ENCODE assay signal across 12 cellular contexts in genomic region chr3:12964713-12965612, GRCh38.
DNase-seq lines count a peak whose midpoint lies in the region; ATAC-seq and TF ChIP-seq lines count a peak whose summit lies in the region.
"Had no signal": no experiment of that assay in that cellular context is flagged by ENCODE, and none has a peak within 500 bp of the region (broad histone marks: within the 10 kb centered on the region; RNA-seq: fewer than 3 reads in every experiment).

No MANE protein-coding gene starts in this region.

- H3F3A ChIP-seq in Loucy (ENCODE audit: low read depth), result no peaks in the 10 kb centered on the region

- H3K4me1 Mint-ChIP-seq in nephron progenitor cell, result peaks cover 86% of the 10 kb centered on the region

- peak overlapping the region; percentile 94 for H3K4me3 Mint-ChIP-seq in nephron progenitor cell

- H3K9ac ChIP-seq in BLaER1 treated with 17β-estradiol and CSF1 and Interleukin-3, amounts not matched to agents 10 nM and 100 nM, result peak overlapping the region in 6 of 11 experiments; percentile 19 to 44 (median 24); a peak in 5 of 22 replicates
- H3K9ac ChIP-seq in Loucy (ENCODE audit: low read depth, low read length, poor library complexity, severe bottlenecking), result no peak overlapping the region

- H3K36me3 Mint-ChIP-seq in nephron progenitor cell (ENCODE audit: low read depth), result no peaks in the 10 kb centered on the region

- no peaks in the 10 kb centered on the region for H3K9me3 ChIP-seq in BLaER1 treated with 17β-estradiol and CSF1 and Interleukin-3, amounts not matched to agents 10 nM and 100 nM (replicated peaks in 1 of 11)
- H3K9me3 ChIP-seq in Loucy (ENCODE audit: insufficient read depth, low read depth, low read length), result no peaks in the 10 kb centered on the region

- H3K4me3 ChIP-seq in BLaER1 treated with 17β-estradiol and CSF1 and Interleukin-3, amounts not matched to agents 10 nM and 100 nM, result no peak overlapping the region; a peak in 1 of 20 replicates
- H3K4me3 ChIP-seq in Loucy (ENCODE audit: low read length, poor library complexity, severe bottlenecking) (no peak overlapping the region), dorsolateral prefrontal cortex (peak overlapping the region in 2 of 59 donors; percentile 24 to 78)
- H3K4me3 ChIP-seq: SK-N-MC had no signal

- peaks cover 86 to 97% (median 95%) of the 10 kb centered on the region in 10 experiments for H3K4me1 ChIP-seq in BLaER1 treated with 17β-estradiol and CSF1 and Interleukin-3, amounts not matched to agents 10 nM and 100 nM
- peaks cover 86% of the 10 kb centered on the region for H3K4me1 ChIP-seq in Loucy (ENCODE audit: insufficient read depth, low read length, poor library complexity, severe bottlenecking)

- no peaks in the 10 kb centered on the region for H3K9me3 Mint-ChIP-seq in nephron progenitor cell
- H3K9me3 Mint-ChIP-seq: endodermal cell had no signal

- H3K4me2 ChIP-seq in BLaER1 treated with 17β-estradiol and CSF1 and Interleukin-3, amounts not matched to agents 10 nM and 100 nM, result peak overlapping the region; percentile 96 to 100 (median 99)
- H3K4me2 ChIP-seq in Loucy (ENCODE audit: low read depth, low read length, poor library complexity, severe bottlenecking), result peak overlapping the region; percentile 67

- no peaks in the 10 kb centered on the region; a peak in 1 of 22 replicates for H3K27me3 ChIP-seq in BLaER1 treated with 17β-estradiol and CSF1 and Interleukin-3, amounts not matched to agents 10 nM and 100 nM
- H3K27me3 ChIP-seq in Loucy (ENCODE audit: insufficient read depth, low read length, poor library complexity, severe bottlenecking) (no peaks in the 10 kb centered on the region), dorsolateral prefrontal cortex (no peaks in the 10 kb centered on the region)

- H3K9me2 ChIP-seq in Loucy (replicated peaks; ENCODE audit: low read depth, low read length), result no peaks in the 10 kb centered on the region

- intact Hi-C loops in dorsolateral prefrontal cortex (cut with DNase I), result loop anchor here in 1 of 2 donors (10.0 kb wide), 1 partner anchor 300 kb away; the partner anchor contains the start of gene RAF1

- H2AFZ ChIP-seq in Loucy (ENCODE audit: low read length), result no peak overlapping the region

- DNase-seq in dorsolateral prefrontal cortex, result no peak
- no peak for DNase-seq in nephron progenitor cell
- DNase-seq in NCI-H2081 treated with DMSO at 0.1 percent for 48 hours (lab: John Stamatoyannopoulos, UW), result no peak
- DNase-seq in activated CD4-positive, alpha-beta T cell treated with anti-CD3 and anti-CD28 coated beads for 1 hour, result no peak
- no peak for DNase-seq in OCI-M1 (lab: John Stamatoyannopoulos, UW)
- DNase-seq: endodermal cell; kidney glomerular epithelial cell; stimulated activated CD4-positive, alpha-beta T cell treated with anti-CD3 and anti-CD28 coated beads, Interleukin-4, amount 100 ng/mL, for 4 hours had no signal

- ATAC-seq in HG03439 (IDR thresholded peaks at IDR 0.05; ENCODE audit: unreplicated experiment), result no peak

- H3K27me3 Mint-ChIP-seq in nephron progenitor cell (ENCODE audit: low read depth, poor library complexity), result peaks cover 3% of the 10 kb centered on the region

- peaks cover 95% of the 10 kb centered on the region for H3K79me2 ChIP-seq in Loucy (ENCODE audit: insufficient read depth, low read length)

- H3K27ac ChIP-seq in BLaER1 treated with 17β-estradiol and CSF1 and Interleukin-3, amounts not matched to agents 10 nM and 100 nM, result peak overlapping the region in 5 of 11 experiments; percentile 8 to 58 (median 17); a peak in 7 of 22 replicates
- peak overlapping the region in 57 of 59 donors; percentile 29 to 86 (median 72) for H3K27ac ChIP-seq in dorsolateral prefrontal cortex
- H3K27ac ChIP-seq: SK-N-MC had no signal

- peaks cover 90 to 98% (median 97%) of the 10 kb centered on the region in 11 experiments for H4K20me1 ChIP-seq in BLaER1 treated with 17β-estradiol and CSF1 and Interleukin-3, amounts not matched to agents 10 nM and 100 nM
- H4K20me1 ChIP-seq in Loucy (ENCODE audit: insufficient read depth, low read length, poor library complexity, severe bottlenecking), result peaks cover 22% of the 10 kb centered on the region

- TF ChIP-seq CTCF in Loucy (conservative IDR thresholded peaks at IDR 0.05; ENCODE audit: low read length) (no peak), dorsolateral prefrontal cortex (IDR thresholded peaks at IDR 0.05 in 54 of 56, conservative IDR thresholded peaks at IDR 0.05 in 2 of 56; ENCODE audit: low read depth in 1 of 56, partially characterized antibody in 56 of 56) (no peak), nephron progenitor cell (IDR thresholded peaks at IDR 0.05) (no peak)

- H3K27ac Mint-ChIP-seq in nephron progenitor cell, result no peak overlapping the region
- H3K27ac Mint-ChIP-seq: endodermal cell had no signal

- peaks cover 0 to 41% (median 0%) of the 10 kb centered on the region in 11 experiments; a peak in 4 of 22 replicates for H3K36me3 ChIP-seq in BLaER1 treated with 17β-estradiol and CSF1 and Interleukin-3, amounts not matched to agents 10 nM and 100 nM
- H3K36me3 ChIP-seq in Loucy (ENCODE audit: insufficient read depth, low read length), result no peaks in the 10 kb centered on the region
